1 cellular context compared by ENCODE assay signal in the genomic region with DNA sequence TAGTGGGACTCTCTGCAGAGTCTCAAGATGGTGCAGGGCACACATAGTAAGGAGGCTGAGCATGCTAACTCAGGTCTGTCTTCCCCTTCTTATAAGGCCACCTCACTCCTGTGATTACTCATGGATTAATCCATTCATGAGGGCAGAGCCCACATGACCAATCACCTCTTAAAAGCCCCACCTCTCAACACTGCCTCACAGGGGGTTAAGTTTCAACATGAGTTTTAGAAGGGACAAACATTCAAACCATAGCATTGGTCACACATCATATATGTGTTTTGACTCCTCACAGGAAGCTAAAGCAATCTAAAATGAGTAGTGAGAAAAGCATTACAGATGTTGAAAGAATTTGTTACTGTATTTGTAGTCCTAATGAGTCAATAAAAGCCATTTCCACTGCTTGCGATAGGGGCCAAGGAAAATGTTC.
TF ChIP-seq lines count a peak whose summit lies in the region.

No MANE protein-coding gene starts in this region.

TF ChIP-seq in SK-N-SH treated with all-trans-retinoic acid at 6 μM for 48 hours, 23 proteins besides CTCF, POLR2A, EP300 and RAD21 (continued from another document):
- TF ChIP-seq ZFP3 (CRISPR knock-in tag; IDR thresholded peaks at IDR 0.05) = no peak
- TF ChIP-seq TSHZ2 (CRISPR knock-in tag; IDR thresholded peaks at IDR 0.05) = no peak
- TF ChIP-seq TOX (CRISPR knock-in tag; IDR thresholded peaks at IDR 0.05; ENCODE audit: borderline replicate concordance) = no peak
- TF ChIP-seq PATZ1 (CRISPR knock-in tag; IDR thresholded peaks at IDR 0.05; ENCODE audit: borderline replicate concordance) = no peak
- TF ChIP-seq ZNF70 (CRISPR knock-in tag; IDR thresholded peaks at IDR 0.05) = no peak
- no peak for TF ChIP-seq ZNF8 (CRISPR knock-in tag; IDR thresholded peaks at IDR 0.05)
- TF ChIP-seq ZC3H10 (CRISPR knock-in tag; IDR thresholded peaks at IDR 0.05) = no peak
